Comparison of ENCODE assay signal across 8 cellular contexts in the genomic region with DNA sequence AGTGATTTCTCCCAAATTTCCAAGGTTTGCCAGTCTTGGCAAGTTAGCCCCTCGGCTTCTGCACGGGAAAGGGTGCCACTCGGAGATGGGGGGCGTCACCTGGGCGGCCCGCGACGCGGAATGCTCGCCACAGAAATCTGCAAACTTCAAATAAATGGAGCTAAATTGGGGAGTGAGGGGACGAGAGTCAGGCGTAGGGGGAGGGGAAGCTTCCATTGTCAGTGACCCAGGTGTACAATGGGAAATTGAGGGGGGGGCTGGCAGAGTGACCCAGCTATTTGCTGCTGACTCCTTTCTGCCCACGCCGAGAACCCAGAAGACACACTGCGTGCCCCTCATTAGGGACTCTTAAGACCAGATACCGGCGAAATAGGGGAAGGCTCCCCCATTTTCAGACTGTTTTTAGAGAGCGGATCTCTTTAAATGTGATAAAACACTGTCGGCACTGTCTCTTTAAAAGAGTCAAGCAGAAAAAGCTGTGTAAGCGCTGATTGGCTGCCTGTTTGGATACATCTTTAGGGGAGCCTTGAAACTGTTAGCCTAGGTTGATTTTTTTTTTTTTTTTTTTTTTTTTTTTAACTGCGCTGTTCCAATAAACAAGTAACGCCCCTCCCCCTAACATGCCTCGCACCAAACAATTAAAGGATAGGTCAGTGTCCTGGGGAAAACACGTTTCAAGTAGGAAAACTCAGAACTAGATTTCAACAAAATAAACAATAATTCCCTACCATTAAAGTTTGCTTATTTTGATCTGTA. TPM values are rescaled to one million over a fixed set of nuclear protein-coding genes. Genes with fewer than 3 reads are reported as not detected.
DNase-seq lines count a peak whose midpoint lies in the region; ATAC-seq and TF ChIP-seq lines count a peak whose summit lies in the region.

No MANE protein-coding gene starts in this region.

- TF ChIP-seq RAD21 in SK-N-SH (IDR thresholded peaks at IDR 0.05; ENCODE audit: low read length), result peak; percentile 52

- H2AFZ ChIP-seq in SK-N-SH (ENCODE audit: low read depth), result peak overlapping the region; percentile 83
- H2AFZ ChIP-seq in neuron (ENCODE audit: low read depth, low read length), result peak overlapping the region; percentile 62

- H3K9me3 ChIP-seq in SK-N-SH (no peaks in the 10 kb centered on the region), neuron (ENCODE audit: low read length) (no peaks in the 10 kb centered on the region), transverse colon (no peaks in the 10 kb centered on the region)

- ATAC-seq in GM21786 (IDR thresholded peaks at IDR 0.05; ENCODE audit: unreplicated experiment), result peak; percentile 29

- peaks cover 55% of the 10 kb centered on the region for H3K4me1 Mint-ChIP-seq in activated naive CD8-positive, alpha-beta T cell treated with anti-CD3 and anti-CD28 coated beads for 36 hours

- TF ChIP-seq POLR2A in transverse colon (IDR thresholded peaks at IDR 0.05), result peak; percentile 46

- H3K4me1 ChIP-seq in SK-N-SH (ENCODE audit: control insufficient read depth in 1 of 2, insufficient read depth in 2 of 2, low read depth in 1 of 2, low read length in 1 of 2) (peaks cover 20 to 39% of the 10 kb centered on the region in 2 experiments), neuron (ENCODE audit: insufficient read depth, low read length) (peaks cover 40% of the 10 kb centered on the region), transverse colon (peaks cover 25 to 53% (median 49%) of the 10 kb centered on the region in 4 donors)

- peak overlapping the region; percentile 72 to 82 for H3K4me3 ChIP-seq in SK-N-SH (ENCODE audit: low read depth in 2 of 2, low read length in 1 of 2)
- H3K4me3 ChIP-seq in neuron (ENCODE audit: low read length), result peak overlapping the region; percentile 74
- peak overlapping the region; percentile 93 to 99 (median 98) for H3K4me3 ChIP-seq in transverse colon

- intact Hi-C loops in transverse colon (cut with DNase I; ENCODE audit: low total_unique reads), result loop anchor here (1.0 to 10.0 kb wide), 4 partner anchors 81 to 285 kb away; no protein-coding TSS in a partner anchor

- peaks cover 28% of the 10 kb centered on the region for H3K79me2 ChIP-seq in SK-N-SH (ENCODE audit: insufficient read depth)

- TF ChIP-seq CTCF in SK-N-SH (IDR thresholded peaks at IDR 0.05) (no peak), transverse colon (IDR thresholded peaks at IDR 0.05) (no peak)

- TF ChIP-seq EP300 in SK-N-SH (IDR thresholded peaks at IDR 0.05; ENCODE audit: borderline replicate concordance in 1 of 2, low read depth in 1 of 2, low read length in 1 of 2) (peak; percentile 38 to 87; a peak in 3 of 4 replicates), transverse colon (IDR thresholded peaks at IDR 0.05; ENCODE audit: low read depth) (no peak)

- peak overlapping the region; percentile 99 for H3K4me2 ChIP-seq in SK-N-SH

- in situ Hi-C loops in Caki2 (cut with HindIII; ENCODE audit: low pct_unique_long_range_greater_than_20kb, low sequenced_read_pairs) (no loop called here), transverse colon (cut with MboI; ENCODE audit: low pct_ligation_motif_present in 1 of 4, low pct_unique_long_range_greater_than_20kb in 1 of 4, low sequenced_read_pairs in 3 of 4) (loop anchor here in 3 of 4 donors (5.0 kb wide), 1 partner anchor 80 kb away; no protein-coding TSS in a partner anchor)

- CTCF ChIA-PET in SK-N-SH (lab: Yijun Ruan, JAX), result interaction anchor here (0.6 to 2.3 kb wide), 9 partner anchors 82 to 385 kb away, joined by 3 to 38 read pairs (median 4); no protein-coding TSS in a partner anchor

- under 1% methylated on average over 24 of the region's 24 CpGs for WGBS in SK-N-SH (ENCODE audit: low lambda C conversion rate)
- 0% methylated on average over 9 to 24 of the region's 24 CpGs for WGBS in transverse colon (ENCODE audit: low coverage in 1 of 2), 2 donors

- peaks cover 22% of the 10 kb centered on the region for H3F3A ChIP-seq in SK-N-SH (replicated peaks; ENCODE audit: insufficient read depth)

- H3K27ac ChIP-seq in SK-N-SH (ENCODE audit: low read depth in 2 of 2, low read length in 1 of 2) (peak overlapping the region; percentile 96 to 99), transverse colon (peak overlapping the region; percentile 99 to 100 (median 99))

- H3K36me3 Mint-ChIP-seq in activated naive CD8-positive, alpha-beta T cell treated with anti-CD3 and anti-CD28 coated beads for 36 hours, result peaks cover 23% of the 10 kb centered on the region

- H3K27me3 ChIP-seq in SK-N-SH (ENCODE audit: insufficient read depth) (no peaks in the 10 kb centered on the region), neuron (ENCODE audit: insufficient read depth, low read length) (no peaks in the 10 kb centered on the region), transverse colon (no peaks in the 10 kb centered on the region)

- H3K27me3 Mint-ChIP-seq in activated naive CD8-positive, alpha-beta T cell treated with anti-CD3 and anti-CD28 coated beads for 36 hours, result no peaks in the 10 kb centered on the region

- H3K9me3 Mint-ChIP-seq in activated naive CD8-positive, alpha-beta T cell treated with anti-CD3 and anti-CD28 coated beads for 36 hours, result no peaks in the 10 kb centered on the region

- H3K9ac ChIP-seq in SK-N-SH, result peak overlapping the region; percentile 57

- POLR2A ChIA-PET in SK-N-SH (lab: Yijun Ruan, JAX), result interaction anchor here (0.6 to 2.3 kb wide), 13 partner anchors 72 to 288 kb away, joined by 3 to 21 read pairs (median 4); a partner anchor contains a TSS

- peak; percentile 89 for DNase-seq in Caki2 (ENCODE audit: low read depth)
- peak; percentile 95 for DNase-seq in NCI-H1105 (lab: John Stamatoyannopoulos, UW)
- peak; percentile 75 for DNase-seq in SK-N-SH
- DNase-seq in activated naive CD8-positive, alpha-beta T cell treated with anti-CD3 and anti-CD28 coated beads for 36 hours, result peak; percentile 40
- DNase-seq in glomerular endothelial cell (ENCODE audit: extremely low read depth, low read depth, low spot score), result peak; percentile 85
- peak; percentile 81 for DNase-seq in transverse colon

- H3K36me3 ChIP-seq in SK-N-SH (replicated peaks in 1 of 2; ENCODE audit: control insufficient read depth in 1 of 2, insufficient read depth in 2 of 2, low read length in 1 of 2), result peaks cover 2 to 7% of the 10 kb centered on the region in 2 experiments
- H3K36me3 ChIP-seq in neuron (ENCODE audit: insufficient read depth, low read length), result peaks cover 21% of the 10 kb centered on the region
- no peaks in the 10 kb centered on the region for H3K36me3 ChIP-seq in transverse colon

- peak overlapping the region; percentile 91 for H3K27ac Mint-ChIP-seq in activated naive CD8-positive, alpha-beta T cell treated with anti-CD3 and anti-CD28 coated beads for 36 hours

- peak overlapping the region; percentile 83 for H3K4me3 Mint-ChIP-seq in activated naive CD8-positive, alpha-beta T cell treated with anti-CD3 and anti-CD28 coated beads for 36 hours

- H3K9me2 ChIP-seq in SK-N-SH, result no peaks in the 10 kb centered on the region

- H4K20me1 ChIP-seq in SK-N-SH (ENCODE audit: insufficient read depth), result peaks cover 5% of the 10 kb centered on the region; the same call in 1 of the 2 replicates

TF ChIP-seq in SK-N-SH, 30 proteins besides CTCF, POLR2A, EP300 and RAD21 (continues in another document):
- TF ChIP-seq GABPA (IDR thresholded peaks at IDR 0.05; ENCODE audit: low read depth) (no peak), POLR2AphosphoS5 (IDR thresholded peaks at IDR 0.05; ENCODE audit: low read depth, low read length) (peak; percentile 41; the same call in 1 of the 2 replicates), TCF12 (IDR thresholded peaks at IDR 0.05) (no peak), SIN3A (IDR thresholded peaks at IDR 0.05; ENCODE audit: borderline replicate concordance, low read depth, low read length) (no peak), RXRA (IDR thresholded peaks at IDR 0.05; ENCODE audit: borderline replicate concordance, low read depth) (peak; percentile 49; the same call in 1 of the 2 replicates), MEF2A (IDR thresholded peaks at IDR 0.05; ENCODE audit: borderline replicate concordance, low read depth) (peak; percentile 26; the same call in 1 of the 2 replicates), RFX5 (IDR thresholded peaks at IDR 0.05; ENCODE audit: low read length) (peak; percentile 77), NRF1 (IDR thresholded peaks at IDR 0.05; ENCODE audit: low read depth, low read length) (no peak), RCOR1 (IDR thresholded peaks at IDR 0.05; ENCODE audit: low read length) (peak; percentile 65)
- TF ChIP-seq, protein P1, sequence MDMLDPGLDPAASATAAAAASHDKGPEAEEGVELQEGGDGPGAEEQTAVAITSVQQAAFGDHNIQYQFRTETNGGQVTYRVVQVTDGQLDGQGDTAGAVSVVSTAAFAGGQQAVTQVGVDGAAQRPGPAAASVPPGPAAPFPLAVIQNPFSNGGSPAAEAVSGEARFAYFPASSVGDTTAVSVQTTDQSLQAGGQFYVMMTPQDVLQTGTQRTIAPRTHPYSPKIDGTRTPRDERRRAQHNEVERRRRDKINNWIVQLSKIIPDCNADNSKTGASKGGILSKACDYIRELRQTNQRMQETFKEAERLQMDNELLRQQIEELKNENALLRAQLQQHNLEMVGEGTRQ (IDR thresholded peaks at IDR 0.05; ENCODE audit: borderline replicate concordance, low read depth, low read length), result no peak
- TF ChIP-seq, protein P2, sequence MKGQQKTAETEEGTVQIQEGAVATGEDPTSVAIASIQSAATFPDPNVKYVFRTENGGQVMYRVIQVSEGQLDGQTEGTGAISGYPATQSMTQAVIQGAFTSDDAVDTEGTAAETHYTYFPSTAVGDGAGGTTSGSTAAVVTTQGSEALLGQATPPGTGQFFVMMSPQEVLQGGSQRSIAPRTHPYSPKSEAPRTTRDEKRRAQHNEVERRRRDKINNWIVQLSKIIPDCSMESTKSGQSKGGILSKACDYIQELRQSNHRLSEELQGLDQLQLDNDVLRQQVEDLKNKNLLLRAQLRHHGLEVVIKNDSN (IDR thresholded peaks at IDR 0.05; ENCODE audit: borderline replicate concordance, low read depth), result no peak
- TF ChIP-seq, protein P3, sequence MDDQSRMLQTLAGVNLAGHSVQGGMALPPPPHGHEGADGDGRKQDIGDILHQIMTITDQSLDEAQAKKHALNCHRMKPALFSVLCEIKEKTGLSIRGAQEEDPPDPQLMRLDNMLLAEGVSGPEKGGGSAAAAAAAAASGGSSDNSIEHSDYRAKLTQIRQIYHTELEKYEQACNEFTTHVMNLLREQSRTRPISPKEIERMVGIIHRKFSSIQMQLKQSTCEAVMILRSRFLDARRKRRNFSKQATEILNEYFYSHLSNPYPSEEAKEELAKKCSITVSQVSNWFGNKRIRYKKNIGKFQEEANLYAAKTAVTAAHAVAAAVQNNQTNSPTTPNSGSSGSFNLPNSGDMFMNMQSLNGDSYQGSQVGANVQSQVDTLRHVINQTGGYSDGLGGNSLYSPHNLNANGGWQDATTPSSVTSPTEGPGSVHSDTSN (IDR thresholded peaks at IDR 0.05), result no peak

RNA-seq across cellular contexts. Expression of a gene that starts 1.2 kb away (rescaled TPM):
- 8.2 and 14.4 TPM in 2 replicates for total RNA-seq in Caki2 (2014; rRNA removed; shearing (Covaris generic); ENCODE audit: low replicate concordance)
- polyA plus RNA-seq in SK-N-SH (2012; rRNA removed), result 18.0 and 26.2 TPM in 2 replicates
- 15.6 and 23.2 TPM in 2 replicates for polyA plus RNA-seq in SK-N-SH (2012; cell fraction: cytosol; rRNA removed)
- 11.7 and 18.1 TPM in 2 replicates for polyA plus RNA-seq in SK-N-SH (2012; cell fraction: nucleus; rRNA removed)
- 10 to 100 TPM; 62.8 to 65.4 TPM for total RNA-seq in activated naive CD8-positive, alpha-beta T cell treated with anti-CD3 and anti-CD28 coated beads for 36 hours
- total RNA-seq in glomerular endothelial cell (29.8 and 33.1 TPM in 2 replicates), transverse colon (100 to 1,000 TPM in 1 of 4 donors, 10 to 100 TPM in 3; 28.7 to 162 (median 37.0) TPM)

Comparison
In these comparisons a context has a peak if more than half of its experiments do, and no peak if none do; other contexts are left out.
1. Peak in every context shown above with its lines: DNase-seq, ATAC-seq, H3K4me3 ChIP-seq and H3K27ac ChIP-seq.
2. DNase-seq: peak in every context shown above with its lines; median percentile 95 in NCI-H1105; 89 in Caki2; 85 in glomerular endothelial cell; 81 in transverse colon; 75 in SK-N-SH; 40 in activated naive CD8-positive, alpha-beta T cell treated with anti-CD3 and anti-CD28 coated beads for 36 hours.